ENCODE assay signal across 8 cellular contexts in the genomic region with DNA sequence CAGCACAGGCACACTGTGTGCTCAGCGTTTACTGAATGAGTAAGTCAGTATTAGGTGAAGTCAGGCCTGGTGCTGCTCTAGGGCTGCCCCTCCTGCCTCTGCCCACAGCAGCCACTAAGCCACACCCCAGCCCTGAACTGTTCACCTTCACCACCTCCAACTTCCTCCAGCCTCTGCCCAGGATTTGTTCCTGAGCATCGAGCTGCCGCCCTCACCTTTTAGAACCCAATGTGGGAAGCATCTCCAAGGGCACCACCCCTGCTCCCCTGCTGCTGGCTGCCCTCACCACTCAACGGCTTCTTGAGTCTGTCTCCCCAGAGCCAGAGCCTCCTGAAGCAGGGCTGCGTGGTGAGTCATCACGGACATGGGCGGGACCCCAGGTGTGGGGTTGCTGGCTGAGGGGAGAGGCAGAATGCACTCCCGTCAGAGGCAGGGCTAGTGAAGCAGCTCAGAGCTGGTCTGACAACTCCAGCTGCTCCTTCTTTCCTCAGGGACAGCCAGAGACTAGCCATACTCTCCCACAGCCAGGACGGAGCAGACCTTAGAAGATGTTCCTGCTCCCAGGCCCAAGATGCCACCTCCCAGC. TPM values are rescaled to one million over a fixed set of nuclear protein-coding genes. Genes with fewer than 3 reads are reported as not detected.
DNase-seq lines count a peak whose midpoint lies in the region; ATAC-seq, FAIRE-seq and TF ChIP-seq lines count a peak whose summit lies in the region.

No MANE protein-coding gene starts in this region.

- H3K36me3 Mint-ChIP-seq in CD8-positive, alpha-beta T cell, result no peaks in the 10 kb centered on the region
- peaks cover 2% of the 10 kb centered on the region for H3K36me3 Mint-ChIP-seq in activated naive CD8-positive, alpha-beta T cell
- peaks cover 12% of the 10 kb centered on the region for H3K36me3 Mint-ChIP-seq in HFFc6 (ENCODE audit: low read depth)

- H3K36me3 ChIP-seq in CD8-positive, alpha-beta T cell (ENCODE audit: insufficient read depth, low read length), result no peaks in the 10 kb centered on the region
- no peaks in the 10 kb centered on the region for H3K36me3 ChIP-seq in OCI-LY1 (ENCODE audit: insufficient read depth, low read length)
- H3K36me3 ChIP-seq in mesodermal cell (ENCODE audit: control insufficient read depth, insufficient read depth, low read length), result peaks cover 61% of the 10 kb centered on the region

- intact Hi-C loops in CD8-positive, alpha-beta T cell (cut with DNase I, micrococcal nuclease), result loop anchor here in 1 of 2 experiments (1.0 kb wide), 1 partner anchor 17 kb away; a partner anchor contains a TSS

- DNase-seq in CD8-positive, alpha-beta T cell, result peak; percentile 46 to 84 (median 78)
- DNase-seq in urothelium cell line (ENCODE audit: low spot score) (peak; percentile 90), GM12891 (ENCODE audit: insufficient read length, low spot score) (no peak), HFFc6 (no peak)

- TF ChIP-seq POLR2A in GM12891 (IDR thresholded peaks at IDR 0.05; ENCODE audit: low read depth, low read length) (no peak), GM18505 (IDR thresholded peaks at IDR 0.05; ENCODE audit: borderline replicate concordance, extremely low read depth, insufficient read depth, insufficient read length) (no peak)

- no peak overlapping the region for H3K27ac ChIP-seq in CD8-positive, alpha-beta T cell (ENCODE audit: low read depth, low read length)
- H3K27ac ChIP-seq in OCI-LY1 (ENCODE audit: low read depth, low read length, poor library complexity, severe bottlenecking) (peak overlapping the region; percentile 69), mesodermal cell (ENCODE audit: low read depth, low read length, severe bottlenecking) (peak overlapping the region; percentile 2)

- H3K4me3 Mint-ChIP-seq in CD8-positive, alpha-beta T cell, result peak overlapping the region; percentile 70
- H3K4me3 Mint-ChIP-seq in activated naive CD8-positive, alpha-beta T cell, result peak overlapping the region; percentile 63
- H3K4me3 Mint-ChIP-seq in HFFc6, result no peak overlapping the region

- H3K79me2 ChIP-seq in OCI-LY1 (ENCODE audit: insufficient read depth, low read length), result no peaks in the 10 kb centered on the region

- H4K20me1 ChIP-seq in OCI-LY1 (ENCODE audit: insufficient read depth, low read length), result no peaks in the 10 kb centered on the region

- H3K27ac Mint-ChIP-seq in CD8-positive, alpha-beta T cell, result peak overlapping the region; percentile 94
- peak overlapping the region; percentile 35 for H3K27ac Mint-ChIP-seq in activated naive CD8-positive, alpha-beta T cell
- H3K27ac Mint-ChIP-seq in HFFc6, result no peak overlapping the region; the same call in 1 of the 2 replicates

- peaks cover 29% of the 10 kb centered on the region for H3K4me1 ChIP-seq in CD8-positive, alpha-beta T cell (ENCODE audit: insufficient read depth, low read length)
- peaks cover 40% of the 10 kb centered on the region for H3K4me1 ChIP-seq in OCI-LY1 (ENCODE audit: insufficient read depth, low read length, severe bottlenecking)
- peaks cover 31% of the 10 kb centered on the region for H3K4me1 ChIP-seq in mesodermal cell (ENCODE audit: control insufficient read depth, insufficient read depth, low read length, poor library complexity, severe bottlenecking)

- 84 to 92% methylated on average over 5 to 8 of the region's 9 CpGs for WGBS in mesodermal cell (ENCODE audit: insufficient coverage in 2 of 2), 2 experiments

- no peak overlapping the region for H3K4me3 ChIP-seq in CD8-positive, alpha-beta T cell (ENCODE audit: low read depth, low read length)
- H3K4me3 ChIP-seq in OCI-LY1 (ENCODE audit: low read depth, low read length, poor library complexity, severe bottlenecking) (peak overlapping the region; percentile 26), mesodermal cell (ENCODE audit: extremely low read depth, insufficient read depth, low read length, poor library complexity, severe bottlenecking) (no peak overlapping the region)

- CTCF ChIA-PET in CD8-positive, alpha-beta T cell (lab: Charles Lee), result interaction anchor here (0.6 to 1.5 kb wide), 3 partner anchors 9 to 225 kb away, joined by 3 read pairs; no protein-coding TSS in a partner anchor

- peak; percentile 74 for ATAC-seq in CD8-positive, alpha-beta T cell
- ATAC-seq in GM18505 (IDR thresholded peaks at IDR 0.05; ENCODE audit: unreplicated experiment), result no peak

- H3K4me1 Mint-ChIP-seq in CD8-positive, alpha-beta T cell (ENCODE audit: low read depth), result peaks cover 41% of the 10 kb centered on the region
- peaks cover 27% of the 10 kb centered on the region for H3K4me1 Mint-ChIP-seq in activated naive CD8-positive, alpha-beta T cell (ENCODE audit: low read depth)
- H3K4me1 Mint-ChIP-seq in HFFc6 (ENCODE audit: low read depth), result peaks cover 28% of the 10 kb centered on the region

- peak overlapping the region; percentile 55 for H3K4me2 ChIP-seq in OCI-LY1 (ENCODE audit: low read length)

- no peaks in the 10 kb centered on the region for H3K9me3 ChIP-seq in CD8-positive, alpha-beta T cell (ENCODE audit: low read length)
- no peaks in the 10 kb centered on the region for H3K9me3 ChIP-seq in OCI-LY1 (ENCODE audit: low read length)
- peaks cover 4% of the 10 kb centered on the region for H3K9me3 ChIP-seq in mesodermal cell (ENCODE audit: control insufficient read depth, low read length)

- peak; percentile 94 for FAIRE-seq in urothelium cell line (lab: Jason Lieb, UNC)
- FAIRE-seq in GM12891 (lab: Jason Lieb, UNC), result no peak

- H3K9me2 ChIP-seq in OCI-LY1 (ENCODE audit: low read depth, low read length), result no peaks in the 10 kb centered on the region

- peak overlapping the region; percentile 43; the same call in 1 of the 2 replicates for H3K9ac ChIP-seq in OCI-LY1 (ENCODE audit: low read length)

- no peak overlapping the region for H2AFZ ChIP-seq in OCI-LY1 (ENCODE audit: low read length)

- no peaks in the 10 kb centered on the region for H3K27me3 Mint-ChIP-seq in CD8-positive, alpha-beta T cell (ENCODE audit: low read depth)
- no peaks in the 10 kb centered on the region for H3K27me3 Mint-ChIP-seq in activated naive CD8-positive, alpha-beta T cell
- H3K27me3 Mint-ChIP-seq in HFFc6 (ENCODE audit: insufficient read depth), result peaks cover 2% of the 10 kb centered on the region

- H3K9me3 Mint-ChIP-seq in CD8-positive, alpha-beta T cell, result no peaks in the 10 kb centered on the region
- no peaks in the 10 kb centered on the region for H3K9me3 Mint-ChIP-seq in activated naive CD8-positive, alpha-beta T cell (ENCODE audit: low read depth)
- H3K9me3 Mint-ChIP-seq in HFFc6, result no peaks in the 10 kb centered on the region

- no peaks in the 10 kb centered on the region for H3F3A ChIP-seq in OCI-LY1 (ENCODE audit: insufficient read depth, low read length)

- POLR2A ChIA-PET in CD8-positive, alpha-beta T cell (lab: Charles Lee), result interaction anchor here (1.0 to 1.7 kb wide), 3 partner anchors 11 to 20 kb away, joined by 3 to 12 read pairs (median 4); a partner anchor contains a TSS

- no peak for TF ChIP-seq CTCF in CD8-positive, alpha-beta T cell (IDR thresholded peaks at IDR 0.05)
- no peak for TF ChIP-seq CTCF in OCI-LY1 (IDR thresholded peaks at IDR 0.05; ENCODE audit: low read length)
- no peak for TF ChIP-seq CTCF in HFFc6 (IDR thresholded peaks at IDR 0.05)

- no peaks in the 10 kb centered on the region for H3K27me3 ChIP-seq in CD8-positive, alpha-beta T cell (ENCODE audit: insufficient read depth, low read length)
- H3K27me3 ChIP-seq in OCI-LY1 (ENCODE audit: insufficient read depth, low read length), result no peaks in the 10 kb centered on the region

TF ChIP-seq in GM12891, 5 proteins besides CTCF, POLR2A, EP300 and RAD21:
- TF ChIP-seq POLR2AphosphoS5 (IDR thresholded peaks at IDR 0.05; ENCODE audit: low read depth, low read length), result no peak
- no peak for TF ChIP-seq PAX5 (IDR thresholded peaks at IDR 0.05; ENCODE audit: insufficient read depth, low read length, severe bottlenecking)
- no peak for TF ChIP-seq SPI1 (IDR thresholded peaks at IDR 0.05; ENCODE audit: low read depth, low read length)
- TF ChIP-seq TAF1 (IDR thresholded peaks at IDR 0.05; ENCODE audit: low read depth, low read length), result no peak
- TF ChIP-seq POU2F2 (IDR thresholded peaks at IDR 0.05; ENCODE audit: low read depth, low read length), result no peak

RNA-seq across cellular contexts. Expression of a gene that starts 5.8 kb away (rescaled TPM):
- under 1 TPM; 0.61 to 0.79 TPM for total RNA-seq in CD8-positive, alpha-beta T cell
- polyA plus RNA-seq in mesodermal cell (2013, experiment 1 of 2), result 111 TPM
- polyA plus RNA-seq in mesodermal cell (2013, experiment 2 of 2), result 77.9 TPM
- 4.8 TPM for polyA plus RNA-seq in GM12891 (2012; ENCODE audit: low read depth, missing spikeins)
- total RNA-seq in HFFc6 (2021; fragmentation: NEBNext Ultra II Directional; extraction: Animal tissue kit (Norgen Biotek cat#: 25700)), result 10 to 100 TPM; 39.4 to 54.9 (median 47.6) TPM

RNA-seq across cellular contexts. Expression of a gene that starts 11.3 kb away (rescaled TPM):
- total RNA-seq in CD8-positive, alpha-beta T cell, result 10 to 100 TPM; 23.6 to 23.7 TPM
- 29.8 TPM for polyA plus RNA-seq in mesodermal cell (2013, experiment 1 of 2)
- polyA plus RNA-seq in mesodermal cell (2013, experiment 2 of 2), result 21.2 TPM
- polyA plus RNA-seq in GM12891 (2012; ENCODE audit: low read depth, missing spikeins), result 23.8 TPM
- 10 to 100 TPM; 23.9 to 34.2 (median 26.8) TPM for total RNA-seq in HFFc6 (2021; fragmentation: NEBNext Ultra II Directional; extraction: Animal tissue kit (Norgen Biotek cat#: 25700))

RNA-seq across cellular contexts. Expression of a gene that starts 13.4 kb away (rescaled TPM):
- under 1 TPM in 1 of 2 experiments, not detected in 1; 0.30 TPM for total RNA-seq in CD8-positive, alpha-beta T cell
- polyA plus RNA-seq in mesodermal cell (2013, experiment 1 of 2), result 2.0 TPM
- 1.5 TPM for polyA plus RNA-seq in mesodermal cell (2013, experiment 2 of 2)
- polyA plus RNA-seq in GM12891 (2012; ENCODE audit: low read depth, missing spikeins), result 0.18 TPM
- total RNA-seq in HFFc6 (2021; fragmentation: NEBNext Ultra II Directional; extraction: Animal tissue kit (Norgen Biotek cat#: 25700)), result under 1 TPM in 5 of 6 experiments, not detected in 1; 0.19 to 0.38 (median 0.23) TPM

RNA-seq across cellular contexts. Expression of a gene that starts 17.5 kb away (rescaled TPM):
- 1 to 10 TPM; 2.1 to 3.2 TPM for total RNA-seq in CD8-positive, alpha-beta T cell
- polyA plus RNA-seq in mesodermal cell (2013, experiment 1 of 2), result 5.5 TPM
- polyA plus RNA-seq in mesodermal cell (2013, experiment 2 of 2), result 4.2 TPM
- 2.3 TPM for polyA plus RNA-seq in GM12891 (2012; ENCODE audit: low read depth, missing spikeins)
- total RNA-seq in HFFc6 (2021; fragmentation: NEBNext Ultra II Directional; extraction: Animal tissue kit (Norgen Biotek cat#: 25700)), result 1 to 10 TPM; 4.7 to 8.3 (median 5.8) TPM

RNA-seq across cellular contexts. Expression of a gene that starts 17.5 kb away (rescaled TPM):
- 10 to 100 TPM; 37.1 to 40.7 TPM for total RNA-seq in CD8-positive, alpha-beta T cell
- polyA plus RNA-seq in mesodermal cell (2013, experiment 1 of 2), result 21.3 TPM
- polyA plus RNA-seq in mesodermal cell (2013, experiment 2 of 2), result 16.5 TPM
- 9.3 TPM for polyA plus RNA-seq in GM12891 (2012; ENCODE audit: low read depth, missing spikeins)
- 10 to 100 TPM in 5 of 6 experiments, 1 to 10 TPM in 1; 8.5 to 13.4 (median 10.7) TPM for total RNA-seq in HFFc6 (2021; fragmentation: NEBNext Ultra II Directional; extraction: Animal tissue kit (Norgen Biotek cat#: 25700))

Comparison
In these comparisons a context has a peak if more than half of its experiments do, and no peak if none do; other contexts are left out.
1. DNase-seq: peak in CD8-positive, alpha-beta T cell (7 of 7) and urothelium cell line (single experiment); none in GM12891 (single experiment) and HFFc6 (single experiment).
2. RNA of a gene that starts 5.8 kb away (total RNA-seq): 39.4 to 54.9 TPM in HFFc6; 0.61 to 0.79 TPM in CD8-positive, alpha-beta T cell; every median in the first group is over 10 times any median in the second.